ENCODE assay signal across 24 cellular contexts in genomic region chr3:133851931-133852330, GRCh38.
"Had no signal": no experiment of that assay in that cellular context is flagged by ENCODE, and none has a peak within 500 bp of the region (broad histone marks: within the 10 kb centered on the region; RNA-seq: fewer than 3 reads in every experiment).

No MANE protein-coding gene starts in this region.

- H2AFZ ChIP-seq: parathyroid adenoma had no signal

- H3K9me3 ChIP-seq: right atrium auricular region, suprapubic skin, tibial artery had no signal

- H3K9me3 Mint-ChIP-seq: activated CD4-positive, alpha-beta memory T cell treated with anti-CD3 and anti-CD28 coated beads for 36 hours; activated CD4-positive, alpha-beta T cell treated with anti-CD3 and anti-CD28 coated beads, Interleukin-2, amount 10 ng/mL, durations not matched to agents 24 days and 14 days; activated naive CD4-positive, alpha-beta T cell treated with anti-CD3 and anti-CD28 coated beads, Interleukin-2, amount 50 U/mL, for 72 hours; activated T-cell treated with anti-CD3 and anti-CD28 coated beads, Interleukin-2, amount 50 U/mL, for 4 hours; activated T-helper 17 cell treated with anti-CD3 and anti-CD28 coated beads, Interleukin-2, amount 50 U/mL, for 72 hours; immature natural killer cell had no signal

- H3K9ac ChIP-seq: parathyroid adenoma had no signal

- H3K27me3 Mint-ChIP-seq: activated CD4-positive, alpha-beta memory T cell treated with anti-CD3 and anti-CD28 coated beads for 36 hours; activated T-helper 17 cell treated with anti-CD3 and anti-CD28 coated beads, Interleukin-2, amount 50 U/mL, for 72 hours had no signal

- DNase-seq: activated CD4-positive, alpha-beta T cell treated with anti-CD3 and anti-CD28 coated beads, Interleukin-2, amount 10 ng/mL, durations not matched to agents 24 days and 14 days; activated CD4-positive, CD25-positive, alpha-beta regulatory T cell treated with anti-CD3 and anti-CD28 coated beads, Interleukin-2, amount 50 U/mL, for 72 hours; activated T-cell treated with anti-CD3 and anti-CD28 coated beads, Interleukin-2, amount 50 U/mL, for 4 hours; cortex of kidney; head of caudate nucleus; hypothalamus; immature natural killer cell; kidney; left colon; mammary epithelial cell; naive thymus-derived CD4-positive, alpha-beta T cell; stimulated activated CD4-positive, alpha-beta T cell treated with anti-CD3 and anti-CD28 coated beads, Interleukin-2, amount 100 ng/mL, for 48 hours; stimulated activated naive CD4-positive, alpha-beta T cell; T-helper 17 cell; T1000; tibial artery had no signal

- H3K27ac ChIP-seq: parathyroid adenoma, right atrium auricular region, suprapubic skin, tibial artery had no signal

- H3K4me1 Mint-ChIP-seq: activated CD4-positive, alpha-beta T cell treated with anti-CD3 and anti-CD28 coated beads, Interleukin-2, amount 10 ng/mL, durations not matched to agents 24 days and 14 days; activated T-helper 17 cell treated with anti-CD3 and anti-CD28 coated beads, Interleukin-2, amount 50 U/mL, for 72 hours; immature natural killer cell; mesothelial cell of epicardium; naive thymus-derived CD4-positive, alpha-beta T cell; T-helper 17 cell had no signal

- H3K36me3 ChIP-seq: right atrium auricular region, suprapubic skin, tibial artery had no signal

- H3K36me3 Mint-ChIP-seq: activated CD4-positive, alpha-beta memory T cell treated with anti-CD3 and anti-CD28 coated beads for 36 hours; activated naive CD4-positive, alpha-beta T cell treated with anti-CD3 and anti-CD28 coated beads, Interleukin-2, amount 50 U/mL, for 72 hours; immature natural killer cell; mesothelial cell of epicardium; naive thymus-derived CD4-positive, alpha-beta T cell had no signal

- H3K4me3 Mint-ChIP-seq: activated CD4-positive, alpha-beta memory T cell treated with anti-CD3 and anti-CD28 coated beads for 36 hours; activated CD4-positive, alpha-beta T cell treated with anti-CD3 and anti-CD28 coated beads, Interleukin-2, amount 10 ng/mL, durations not matched to agents 24 days and 14 days; activated T-cell treated with anti-CD3 and anti-CD28 coated beads, Interleukin-2, amount 50 U/mL, for 4 hours; activated T-helper 17 cell treated with anti-CD3 and anti-CD28 coated beads, Interleukin-2, amount 50 U/mL, for 72 hours; immature natural killer cell; mesothelial cell of epicardium; naive thymus-derived CD4-positive, alpha-beta T cell; T-helper 17 cell had no signal

- ATAC-seq: left colon; naive thymus-derived CD4-positive, alpha-beta T cell; T-helper 17 cell had no signal

- H3K27me3 ChIP-seq: right atrium auricular region, suprapubic skin, tibial artery had no signal

- H3K4me3 ChIP-seq: right atrium auricular region, suprapubic skin, tibial artery had no signal

- H3K4me1 ChIP-seq: parathyroid adenoma, suprapubic skin had no signal

- H3K27ac Mint-ChIP-seq: activated CD4-positive, alpha-beta T cell treated with anti-CD3 and anti-CD28 coated beads, Interleukin-2, amount 10 ng/mL, durations not matched to agents 24 days and 14 days; activated naive CD4-positive, alpha-beta T cell treated with anti-CD3 and anti-CD28 coated beads, Interleukin-2, amount 50 U/mL, for 72 hours; activated T-helper 17 cell treated with anti-CD3 and anti-CD28 coated beads, Interleukin-2, amount 50 U/mL, for 72 hours; mesothelial cell of epicardium; naive thymus-derived CD4-positive, alpha-beta T cell; T-helper 17 cell had no signal

- FAIRE-seq: endothelial cell of umbilical vein, kidney had no signal
